In the genomic region with DNA sequence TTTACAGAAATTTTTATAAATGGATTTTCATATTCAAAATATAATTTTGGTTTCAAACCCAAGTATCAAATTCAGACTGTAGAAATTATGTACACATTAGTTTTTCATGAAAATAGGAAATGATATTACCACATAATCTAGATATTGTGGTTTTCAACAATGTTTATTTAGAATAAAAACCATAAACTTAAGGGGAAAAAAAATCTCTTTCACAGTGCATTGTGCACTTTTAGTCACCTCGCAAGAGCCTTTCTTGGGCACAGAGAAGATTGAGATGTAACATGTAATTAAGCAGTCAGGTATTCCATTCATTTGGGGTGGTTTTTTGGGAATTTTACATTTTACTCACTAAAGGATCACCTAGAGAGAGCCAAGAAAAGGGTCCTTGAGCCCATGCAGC, we compare ENCODE assay signal across 21 cellular contexts.
A peak's percentile ranks its signal among the peaks of the same experiment; 100 is the strongest.
DNase-seq lines count a peak whose midpoint lies in the region; ATAC-seq, FAIRE-seq and TF ChIP-seq lines count a peak whose summit lies in the region.
"Had no signal": no experiment of that assay in that cellular context is flagged by ENCODE, and none has a peak within 500 bp of the region (broad histone marks: within the 10 kb centered on the region; RNA-seq: fewer than 3 reads in every experiment).

No MANE protein-coding gene starts in this region.

- H3K27ac ChIP-seq in kidney (ENCODE audit: low read depth in 2 of 2, low read length in 2 of 2) = no peak overlapping the region
- H3K27ac ChIP-seq: KMS-11, RWPE1 had no signal

- no peaks in the 10 kb centered on the region for H3K9me3 ChIP-seq in adipocyte (ENCODE audit: control insufficient read depth, low read length)
- no peaks in the 10 kb centered on the region for H3K9me3 ChIP-seq in kidney (ENCODE audit: control insufficient read depth in 1 of 2, low read length in 2 of 2)

- H3K36me3 ChIP-seq in adipocyte (ENCODE audit: control insufficient read depth, insufficient read depth, low read length, severe bottlenecking) = no peaks in the 10 kb centered on the region
- no peaks in the 10 kb centered on the region for H3K36me3 ChIP-seq in kidney (ENCODE audit: control insufficient read depth in 1 of 2, insufficient read depth in 2 of 2, low read length in 2 of 2)

- DNase-seq in H54 (ENCODE audit: insufficient read length, low spot score) = no peak
- peak; percentile 52 for DNase-seq in adipocyte (ENCODE audit: low read depth)
- no peak for DNase-seq in kidney
- DNase-seq in activated gamma-delta T cell (lab: John Stamatoyannopoulos, UW) = no peak
- no peak for DNase-seq in T-helper 9 cell
- DNase-seq: ACHN, NCI-H1092, NCI-H1417 treated with DMSO at 0.1 percent for 48 hours, NCI-H1694 treated with DMSO at 0.1 percent for 48 hours, NCI-H2081, NCI-H2227 treated with DMSO at 0.1 percent for 48 hours, NCI-H526 treated with DMSO at 0.1 percent for 48 hours, SHP77 had no signal

- no peaks in the 10 kb centered on the region for H3K27me3 ChIP-seq in adipocyte (replicated peaks; ENCODE audit: control insufficient read depth, insufficient read depth, low read length)

- ATAC-seq in GM19351 (IDR thresholded peaks at IDR 0.05; ENCODE audit: unreplicated experiment) = no peak
- ATAC-seq in GM18870 (IDR thresholded peaks at IDR 0.05; ENCODE audit: unreplicated experiment) = no peak
- ATAC-seq: GM23338, HCT116, Panc1 had no signal

- no peak for TF ChIP-seq POLR2A in H54 (IDR thresholded peaks at IDR 0.05; ENCODE audit: low read depth, low read length)

- peak; percentile 6 for FAIRE-seq in H54 (lab: Jason Lieb, UNC)
- FAIRE-seq in kidney (lab: Jason Lieb, UNC) = peak; percentile 3
- FAIRE-seq: GM18507 had no signal

- H3K9ac ChIP-seq in adipocyte (ENCODE audit: low read length) (no peak overlapping the region), kidney (ENCODE audit: low read length in 2 of 2) (no peak overlapping the region)
- H3K9ac ChIP-seq: KMS-11 had no signal

- no peak for TF ChIP-seq CTCF in kidney (IDR thresholded peaks at IDR 0.05; ENCODE audit: borderline replicate concordance, extremely low read depth, insufficient read depth)

- intact Hi-C loops in kidney (cut with DNase I) = no loop called here

- H3K4me3 ChIP-seq in adipocyte (ENCODE audit: low read length) = no peak overlapping the region
- H3K4me3 ChIP-seq in kidney (ENCODE audit: low read length in 2 of 2) = no peak overlapping the region
- H3K4me3 ChIP-seq: GM23338 had no signal

- H3K4me1 ChIP-seq in adipocyte (ENCODE audit: control insufficient read depth, insufficient read depth, low read length) (no peaks in the 10 kb centered on the region), kidney (ENCODE audit: control insufficient read depth in 1 of 2, insufficient read depth in 1 of 2, low read depth in 1 of 2, low read length in 2 of 2) (no peaks in the 10 kb centered on the region)
